Comparison of ENCODE assay signal across 9 cellular contexts in the genomic region with DNA sequence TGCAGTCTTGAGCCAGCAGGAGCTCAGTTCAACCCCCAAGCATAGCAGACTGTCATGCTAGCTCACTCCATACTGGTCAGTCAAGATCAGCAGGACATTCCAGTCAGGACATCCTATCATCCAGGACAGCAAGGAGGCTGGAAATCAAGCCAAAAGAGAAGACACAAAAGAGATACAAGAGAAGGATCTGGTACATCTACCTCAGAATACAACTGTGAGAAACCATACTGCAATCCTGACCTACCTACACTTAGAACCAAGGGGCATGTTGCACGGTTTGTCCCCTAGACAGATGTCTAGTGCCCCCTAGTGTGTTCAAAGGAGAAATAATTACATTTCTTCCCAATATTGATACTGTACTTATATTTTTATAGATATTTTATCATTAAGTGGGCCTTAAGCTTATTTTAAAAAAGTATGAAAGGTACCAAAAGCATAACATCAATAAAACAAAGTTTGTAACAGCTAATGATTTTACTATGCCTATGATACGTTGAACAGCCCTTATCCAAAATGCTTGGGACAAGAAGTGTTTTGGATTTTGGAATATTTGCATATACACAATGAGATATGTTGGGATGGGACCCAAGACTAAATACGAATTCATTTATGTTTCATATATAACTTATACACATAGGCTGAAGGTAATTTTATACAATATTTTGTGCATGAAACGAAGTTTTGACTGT.
DNase-seq lines count a peak whose midpoint lies in the region; TF ChIP-seq lines count a peak whose summit lies in the region.
"Had no signal": no experiment of that assay in that cellular context is flagged by ENCODE, and none has a peak within 500 bp of the region (broad histone marks: within the 10 kb centered on the region; RNA-seq: fewer than 3 reads in every experiment).

No MANE protein-coding gene starts in this region.

- DNase-seq in NCI-H1092 treated with DMSO at 0.1 percent for 48 hours (lab: John Stamatoyannopoulos, UW) (peak; percentile 39), NCI-H1092 (lab: John Stamatoyannopoulos, UW) (no peak), HPDE6-E6E7 (ENCODE audit: extremely low spot score) (peak; percentile 23), SKM-1 (lab: John Stamatoyannopoulos, UW; ENCODE audit: unreplicated experiment) (peak; percentile 34), foreskin fibroblast (peak in 1 of 2 donors; percentile 35), skeletal muscle cell (ENCODE audit: low read depth) (peak; percentile 11), epidermal melanocyte (ENCODE audit: insufficient read length, low spot score) (no peak)
- DNase-seq in activated CD4-positive, CD25-positive, alpha-beta regulatory T cell (lab: John Stamatoyannopoulos, UW) = no peak

- peak; percentile 53 for TF ChIP-seq CTCF in foreskin fibroblast (IDR thresholded peaks at IDR 0.05; ENCODE audit: low read depth, low read length)

- H3K4me3 ChIP-seq in foreskin fibroblast (ENCODE audit: low read depth in 1 of 2, low read length in 2 of 2) = no peak overlapping the region
- H3K4me3 ChIP-seq in skeletal muscle cell (ENCODE audit: low read depth, low read length) = no peak overlapping the region
- H3K4me3 ChIP-seq: BLaER1 treated with 17β-estradiol and CSF1 and Interleukin-3, amounts not matched to agents 10 nM and 100 nM had no signal

Comparison
In these comparisons a context has a peak if more than half of its experiments do, and no peak if none do; other contexts are left out.
1. DNase-seq: peak in NCI-H1092 treated with DMSO at 0.1 percent for 48 hours (single experiment), HPDE6-E6E7 (single experiment), SKM-1 (single experiment) and skeletal muscle cell (single experiment); none in NCI-H1092 (single experiment), epidermal melanocyte (single experiment) and activated CD4-positive, CD25-positive, alpha-beta regulatory T cell (0 of 4).